ENCODE assay signal across 19 cellular contexts in genomic region chr4:113990886-113991285, GRCh38. TPM values are rescaled to one million over a fixed set of nuclear protein-coding genes. Genes with fewer than 3 reads are reported as not detected.
A peak's percentile ranks its signal among the peaks of the same experiment; 100 is the strongest.
DNase-seq lines count a peak whose midpoint lies in the region; ATAC-seq, FAIRE-seq and TF ChIP-seq lines count a peak whose summit lies in the region.
"Had no signal": no experiment of that assay in that cellular context is flagged by ENCODE, and none has a peak within 500 bp of the region (broad histone marks: within the 10 kb centered on the region; RNA-seq: fewer than 3 reads in every experiment).

No MANE protein-coding gene starts in this region.

- TF ChIP-seq CTCF in keratinocyte (optimal IDR thresholded peaks at IDR 0.05 in 1 of 3, IDR thresholded peaks at IDR 0.05 in 1 of 3, conservative IDR thresholded peaks at IDR 0.05 in 1 of 3; ENCODE audit: extremely low read depth in 1 of 3, insufficient read depth in 2 of 3, low read length in 3 of 3): no peak
- no peak for TF ChIP-seq CTCF in dorsolateral prefrontal cortex (IDR thresholded peaks at IDR 0.05 in 54 of 56, conservative IDR thresholded peaks at IDR 0.05 in 2 of 56; ENCODE audit: low read depth in 1 of 56, partially characterized antibody in 56 of 56)

- H3K9me3 Mint-ChIP-seq in stimulated activated memory B cell treated with anti-CD40 and anti-IgM and Interleukin-4, amounts not matched to agents 10 μg/mL and 1 μg/mL and 100 μg/mL, for 72 hours: no peaks in the 10 kb centered on the region
- H3K9me3 Mint-ChIP-seq in activated CD4-positive, alpha-beta T cell treated with anti-CD3 and anti-CD28 coated beads for 36 hours (ENCODE audit: low read depth): peaks cover 3% of the 10 kb centered on the region

- H4K20me1 ChIP-seq in keratinocyte (ENCODE audit: control insufficient read depth, extremely low read depth, insufficient read depth, low read length): no peaks in the 10 kb centered on the region

- no peak overlapping the region for H3K4me3 ChIP-seq in keratinocyte (ENCODE audit: control insufficient read depth in 2 of 3, extremely low read depth in 1 of 3, insufficient read depth in 2 of 3, low read depth in 1 of 3, low read length in 3 of 3)
- H3K4me3 ChIP-seq in dorsolateral prefrontal cortex: no peak overlapping the region
- H3K4me3 ChIP-seq: A549 had no signal

- H3K4me3 Mint-ChIP-seq in stimulated activated memory B cell treated with anti-CD40 and anti-IgM and Interleukin-4, amounts not matched to agents 10 μg/mL and 1 μg/mL and 100 μg/mL, for 72 hours: no peak overlapping the region
- no peak overlapping the region for H3K4me3 Mint-ChIP-seq in activated CD4-positive, alpha-beta T cell treated with anti-CD3 and anti-CD28 coated beads for 36 hours
- H3K4me3 Mint-ChIP-seq: CD4-positive, alpha-beta T cell had no signal

- H3K9ac ChIP-seq in keratinocyte (ENCODE audit: control insufficient read depth, extremely low read depth, insufficient read depth, low read length): no peak overlapping the region

- no peak overlapping the region for H3K4me2 ChIP-seq in keratinocyte (ENCODE audit: control insufficient read depth, extremely low read depth, insufficient read depth, low read depth, low read length)
- H3K4me2 ChIP-seq: A549 had no signal

- CTCF ChIA-PET in activated CD4-positive, alpha-beta T cell treated with anti-CD3 and anti-CD28 coated beads for 36 hours (lab: Charles Lee): no interaction called here

- POLR2A ChIA-PET in activated CD4-positive, alpha-beta T cell treated with anti-CD3 and anti-CD28 coated beads for 36 hours (lab: Charles Lee): interaction anchor here (0.6 kb wide), 1 partner anchor 1065 kb away, joined by 3 read pairs; no protein-coding TSS in a partner anchor

- no peaks in the 10 kb centered on the region for H3K36me3 ChIP-seq in keratinocyte (ENCODE audit: control insufficient read depth in 2 of 2, extremely low read depth in 1 of 2, insufficient read depth in 2 of 2, low read length in 2 of 2)

- no peak overlapping the region for H3K27ac Mint-ChIP-seq in stimulated activated memory B cell treated with anti-CD40 and anti-IgM and Interleukin-4, amounts not matched to agents 10 μg/mL and 1 μg/mL and 100 μg/mL, for 72 hours
- no peak overlapping the region for H3K27ac Mint-ChIP-seq in activated CD4-positive, alpha-beta T cell treated with anti-CD3 and anti-CD28 coated beads for 36 hours
- H3K27ac Mint-ChIP-seq: CD4-positive, alpha-beta T cell had no signal

- H3K27ac ChIP-seq in keratinocyte (ENCODE audit: control insufficient read depth, insufficient read depth, low read length) (no peak overlapping the region), dorsolateral prefrontal cortex (no peak overlapping the region)
- H3K27ac ChIP-seq: 22Rv1, A549, C4-2B had no signal

- H3K9me1 ChIP-seq in keratinocyte (ENCODE audit: control insufficient read depth, extremely low read depth, insufficient read depth, low read length): no peaks in the 10 kb centered on the region

- H3K4me1 ChIP-seq in keratinocyte (ENCODE audit: control insufficient read depth, extremely low read depth, insufficient read depth, low read length): no peaks in the 10 kb centered on the region
- H3K4me1 ChIP-seq: A549 had no signal

- no peaks in the 10 kb centered on the region for H3K4me1 Mint-ChIP-seq in stimulated activated memory B cell treated with anti-CD40 and anti-IgM and Interleukin-4, amounts not matched to agents 10 μg/mL and 1 μg/mL and 100 μg/mL, for 72 hours
- peaks cover 5% of the 10 kb centered on the region for H3K4me1 Mint-ChIP-seq in activated CD4-positive, alpha-beta T cell treated with anti-CD3 and anti-CD28 coated beads for 36 hours

- no peaks in the 10 kb centered on the region for H3K27me3 Mint-ChIP-seq in stimulated activated memory B cell treated with anti-CD40 and anti-IgM and Interleukin-4, amounts not matched to agents 10 μg/mL and 1 μg/mL and 100 μg/mL, for 72 hours
- H3K27me3 Mint-ChIP-seq in activated CD4-positive, alpha-beta T cell treated with anti-CD3 and anti-CD28 coated beads for 36 hours: no peaks in the 10 kb centered on the region
- H3K27me3 Mint-ChIP-seq: CD4-positive, alpha-beta T cell had no signal

- H3K79me2 ChIP-seq in keratinocyte (ENCODE audit: control insufficient read depth, insufficient read depth, low read length): no peaks in the 10 kb centered on the region

- H2AFZ ChIP-seq in keratinocyte (ENCODE audit: control insufficient read depth, low read length): peak overlapping the region; percentile 36

- peak; percentile 43 for ATAC-seq in stimulated activated memory B cell treated with anti-CD40 and anti-IgM and Interleukin-4, amounts not matched to agents 10 μg/mL and 1 μg/mL and 100 μg/mL, for 72 hours
- ATAC-seq in activated CD4-positive, alpha-beta T cell treated with anti-CD3 and anti-CD28 coated beads for 36 hours: no peak
- ATAC-seq: A549 had no signal

- intact Hi-C loops in activated CD4-positive, alpha-beta T cell treated with anti-CD3 and anti-CD28 coated beads for 36 hours (cut with DNase I, micrococcal nuclease): no loop called here
- intact Hi-C loops in dorsolateral prefrontal cortex (cut with DNase I): no loop called here

- peak; percentile 56 for FAIRE-seq in keratinocyte (lab: Jason Lieb, UNC)
- FAIRE-seq: A549, G401.6, GM12891, GM19239, H54 had no signal

- no peaks in the 10 kb centered on the region for H3K36me3 Mint-ChIP-seq in stimulated activated memory B cell treated with anti-CD40 and anti-IgM and Interleukin-4, amounts not matched to agents 10 μg/mL and 1 μg/mL and 100 μg/mL, for 72 hours
- no peaks in the 10 kb centered on the region for H3K36me3 Mint-ChIP-seq in activated CD4-positive, alpha-beta T cell treated with anti-CD3 and anti-CD28 coated beads for 36 hours (ENCODE audit: low read depth)

- DNase-seq in DMS53 (lab: John Stamatoyannopoulos, UW) (peak; percentile 7), DMS53 treated with DMSO at 0.1 percent for 48 hours (lab: John Stamatoyannopoulos, UW; ENCODE audit: unreplicated experiment) (no peak), keratinocyte (ENCODE audit: low read depth, low spot score) (no peak), dorsolateral prefrontal cortex (no peak), middle frontal gyrus (ENCODE audit: extremely low spot score, low spot score) (no peak)
- DNase-seq in activated CD4-positive, alpha-beta T cell treated with anti-CD3 and anti-CD28 coated beads for 36 hours: no peak
- DNase-seq: AML-193; CD4-positive, alpha-beta T cell; DMS153; DND-41; HCEC 1CT had no signal

- dilution Hi-C loops in keratinocyte (cut with MboI; ENCODE audit: extremely low pct_ligation_motif_present, low sequenced_read_pairs): no loop called here

- H3K9me3 ChIP-seq in keratinocyte (ENCODE audit: control insufficient read depth, low read depth, low read length): no peaks in the 10 kb centered on the region
- H3K9me3 ChIP-seq: A549 had no signal

- H3K27me3 ChIP-seq in keratinocyte (ENCODE audit: control insufficient read depth, extremely low read depth, insufficient read depth, low read length) (no peaks in the 10 kb centered on the region), dorsolateral prefrontal cortex (no peaks in the 10 kb centered on the region)

RNA-seq across cellular contexts. Expression of gene ARSJ, which starts 11.4 kb away (rescaled TPM):
- 11.5 to 15.7 TPM (median 13.8 TPM) in 3 replicates for polyA plus RNA-seq in keratinocyte
- 2.1 TPM for polyA plus RNA-seq in keratinocyte (2011; ENCODE audit: low read depth)
- polyA plus RNA-seq in keratinocyte (2011; cell fraction: cytosol; rRNA removed): 6.3 and 9.0 TPM in 2 replicates
- polyA plus RNA-seq in keratinocyte (2011; cell fraction: nucleus; rRNA removed): 21.0 and 23.7 TPM in 2 replicates
- polyA plus RNA-seq in keratinocyte (2012; ENCODE audit: low replicate concordance): 3.8 and 11.3 TPM in 2 replicates
- polyA minus RNA-seq in keratinocyte: 10.3 to 16.2 TPM (median 15.2 TPM) in 3 replicates
- 10.7 TPM for polyA minus RNA-seq in keratinocyte (2011; cell fraction: cytosol; rRNA and poly(A)+ RNA removed)
- polyA minus RNA-seq in keratinocyte (2011; cell fraction: nucleus; rRNA and poly(A)+ RNA removed): 24.1 and 43.1 TPM in 2 replicates
- total RNA-seq in activated CD4-positive, alpha-beta T cell treated with anti-CD3 and anti-CD28 coated beads for 36 hours: under 1 TPM in 1 of 2 experiments, not detected in 1; 0.05 TPM
- 10 to 100 TPM in 1 of 120 experiments, 1 to 10 TPM in 119; 1.9 to 10.0 (median 4.9) TPM for total RNA-seq in dorsolateral prefrontal cortex
- total RNA-seq: CD4-positive, alpha-beta T cell had no signal
